8 cellular contexts compared by ENCODE assay signal in the genomic region with DNA sequence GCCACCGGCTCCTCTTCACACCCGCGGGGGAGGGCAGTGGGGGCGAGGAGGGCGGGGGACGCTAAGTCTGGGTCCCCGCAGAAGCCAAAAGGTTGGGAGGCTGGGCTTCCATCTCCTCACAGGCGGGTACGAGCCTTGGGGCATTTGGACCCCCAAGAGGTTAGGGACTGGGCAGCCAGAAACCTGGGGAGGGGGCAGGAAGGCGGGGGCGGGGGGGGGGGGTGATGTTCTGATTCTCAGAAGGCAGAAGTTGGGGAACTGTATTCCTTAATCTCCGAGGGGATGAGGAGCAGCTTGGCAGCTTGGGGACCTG. TPM values are rescaled to one million over a fixed set of nuclear protein-coding genes. Genes with fewer than 3 reads are reported as not detected.
DNase-seq lines count a peak whose midpoint lies in the region; ATAC-seq, FAIRE-seq and TF ChIP-seq lines count a peak whose summit lies in the region.

No MANE protein-coding gene starts in this region.

- H3K27ac ChIP-seq in dorsolateral prefrontal cortex: peak overlapping the region in 37 of 59 donors; percentile 11 to 86 (median 65)

- DNase-seq in BJ (ENCODE audit: low read depth) (no peak), NB4 (ENCODE audit: low read depth) (no peak), dorsolateral prefrontal cortex (no peak), NCI-H524 (lab: John Stamatoyannopoulos, UW) (no peak), H54 (ENCODE audit: insufficient read length, low spot score) (no peak), GM10248 (ENCODE audit: extremely low spot score) (no peak)
- DNase-seq in natural killer cell treated with Interleukin-12 subunit alpha and Interleukin-12 subunit beta and Interleukin-15 and Interleukin-18, amount 100 ng/mL, for 72 hours (ENCODE audit: low spot score): no peak

- ATAC-seq in natural killer cell treated with Interleukin-12 subunit alpha and Interleukin-12 subunit beta and Interleukin-15 and Interleukin-18, amount 100 ng/mL, for 72 hours: no peak
- no peak for ATAC-seq in GM18873 (IDR thresholded peaks at IDR 0.05; ENCODE audit: low FRiP score, unreplicated experiment)

- FAIRE-seq in H54 (lab: Jason Lieb, UNC): no peak

- H3K27ac Mint-ChIP-seq in natural killer cell treated with Interleukin-12 subunit alpha and Interleukin-12 subunit beta and Interleukin-15 and Interleukin-18, amount 100 ng/mL, for 72 hours: peak overlapping the region; percentile 84 to 98

- intact Hi-C loops in dorsolateral prefrontal cortex (cut with DNase I): no loop called here

- peaks cover 27% of the 10 kb centered on the region for H3K36me3 Mint-ChIP-seq in natural killer cell treated with Interleukin-12 subunit alpha and Interleukin-12 subunit beta and Interleukin-15 and Interleukin-18, amount 100 ng/mL, for 72 hours

- H3K36me3 ChIP-seq in BJ (ENCODE audit: control insufficient read depth, insufficient read depth, low read length): peaks cover 44% of the 10 kb centered on the region

- TF ChIP-seq POLR2A in NB4 (IDR thresholded peaks at IDR 0.05; ENCODE audit: extremely low read depth, insufficient read length): no peak
- no peak for TF ChIP-seq POLR2A in H54 (IDR thresholded peaks at IDR 0.05; ENCODE audit: low read depth, low read length)

- TF ChIP-seq CTCF in BJ (IDR thresholded peaks at IDR 0.05; ENCODE audit: insufficient read depth, low read depth, low read length): no peak
- TF ChIP-seq CTCF in NB4 (IDR thresholded peaks at IDR 0.05; ENCODE audit: low read depth, low read length): no peak
- no peak for TF ChIP-seq CTCF in dorsolateral prefrontal cortex (IDR thresholded peaks at IDR 0.05 in 54 of 56, conservative IDR thresholded peaks at IDR 0.05 in 2 of 56; ENCODE audit: low read depth in 1 of 56, partially characterized antibody in 56 of 56)
- TF ChIP-seq CTCF in GM10248 (IDR thresholded peaks at IDR 0.05; ENCODE audit: control extremely low read depth, extremely low read depth, low read depth, missing control alignments): no peak

- CTCF ChIA-PET in BJ (lab: Yijun Ruan, JAX): interaction anchor here (1.0 to 2.1 kb wide), 6 partner anchors 10 to 31 kb away, joined by 3 to 11 read pairs (median 3); no protein-coding TSS in a partner anchor
- CTCF ChIA-PET in GM10248 (lab: Yijun Ruan, JAX): interaction anchor here (1.1 to 6.0 kb wide), 5 partner anchors 13 to 66 kb away, joined by 3 to 57 read pairs (median 9); no protein-coding TSS in a partner anchor

- peak overlapping the region; percentile 98 for H3K4me3 Mint-ChIP-seq in natural killer cell treated with Interleukin-12 subunit alpha and Interleukin-12 subunit beta and Interleukin-15 and Interleukin-18, amount 100 ng/mL, for 72 hours

- H3K4me3 ChIP-seq in BJ (ENCODE audit: low read depth, low read length) (peak overlapping the region; percentile 44), NB4 (ENCODE audit: low read depth, low read length) (peak overlapping the region; percentile 43), dorsolateral prefrontal cortex (peak overlapping the region in 43 of 59 donors; percentile 7 to 68 (median 39))

- H3K27me3 Mint-ChIP-seq in natural killer cell treated with Interleukin-12 subunit alpha and Interleukin-12 subunit beta and Interleukin-15 and Interleukin-18, amount 100 ng/mL, for 72 hours: no peaks in the 10 kb centered on the region

- H3K27me3 ChIP-seq in BJ (ENCODE audit: control insufficient read depth, insufficient read depth, low read length) (no peaks in the 10 kb centered on the region), dorsolateral prefrontal cortex (peaks cover 0 to 2% (median 0%) of the 10 kb centered on the region in 45 donors)

- POLR2A ChIA-PET in BJ (lab: Charles Lee): interaction anchor here (0.5 kb wide), 1 partner anchor 8 kb away, joined by 9 read pairs; no protein-coding TSS in a partner anchor
- POLR2A ChIA-PET in GM10248 (lab: Yijun Ruan, JAX): interaction anchor here (0.6 to 1.4 kb wide), 2 partner anchors 11 to 17 kb away, joined by 4 to 10 read pairs; no protein-coding TSS in a partner anchor

- H3K4me1 Mint-ChIP-seq in natural killer cell treated with Interleukin-12 subunit alpha and Interleukin-12 subunit beta and Interleukin-15 and Interleukin-18, amount 100 ng/mL, for 72 hours (ENCODE audit: low read depth in 2 of 2): peaks cover 44 to 62% of the 10 kb centered on the region in 2 donors

- H3K9me3 Mint-ChIP-seq in natural killer cell treated with Interleukin-12 subunit alpha and Interleukin-12 subunit beta and Interleukin-15 and Interleukin-18, amount 100 ng/mL, for 72 hours: no peaks in the 10 kb centered on the region

RNA-seq across cellular contexts. Expression of a gene that starts 5.1 kb away (rescaled TPM):
- 5.0 and 9.1 TPM in 2 replicates for polyA plus RNA-seq in BJ (2011; rRNA removed)
- polyA minus RNA-seq in BJ (2011; rRNA and poly(A)+ RNA removed): 6.2 and 7.1 TPM in 2 replicates
- total RNA-seq in dorsolateral prefrontal cortex: 10 to 100 TPM in 70 of 120 experiments, 1 to 10 TPM in 50; 2.5 to 26.7 (median 10.7) TPM
- 100 to 1,000 TPM; 117 to 122 TPM for total RNA-seq in natural killer cell treated with Interleukin-12 subunit alpha and Interleukin-12 subunit beta and Interleukin-15 and Interleukin-18, amount 100 ng/mL, for 72 hours

RNA-seq across cellular contexts. Expression of a gene that starts 24.1 kb away (rescaled TPM):
- not detected in 2 replicates for polyA plus RNA-seq in BJ (2011; rRNA removed)
- not detected in 2 replicates for polyA minus RNA-seq in BJ (2011; rRNA and poly(A)+ RNA removed)
- under 1 TPM in 31 of 120 experiments, not detected in 89; 0.31 to 0.90 (median 0.44) TPM for total RNA-seq in dorsolateral prefrontal cortex
- total RNA-seq in natural killer cell treated with Interleukin-12 subunit alpha and Interleukin-12 subunit beta and Interleukin-15 and Interleukin-18, amount 100 ng/mL, for 72 hours: not detected

RNA-seq across cellular contexts. Expression of a gene that starts 54.6 kb away (rescaled TPM):
- polyA plus RNA-seq in BJ (2011; rRNA removed): not detected in 2 replicates
- not detected in 2 replicates for polyA minus RNA-seq in BJ (2011; rRNA and poly(A)+ RNA removed)
- total RNA-seq in dorsolateral prefrontal cortex: not detected
- not detected for total RNA-seq in natural killer cell treated with Interleukin-12 subunit alpha and Interleukin-12 subunit beta and Interleukin-15 and Interleukin-18, amount 100 ng/mL, for 72 hours

RNA-seq across cellular contexts. Expression of a gene that starts 55.3 kb away (rescaled TPM):
- 4.7 and 8.9 TPM in 2 replicates for polyA plus RNA-seq in BJ (2011; rRNA removed)
- polyA minus RNA-seq in BJ (2011; rRNA and poly(A)+ RNA removed): 2.1 and 6.3 TPM in 2 replicates
- 10 to 100 TPM in 119 of 120 experiments, 1 to 10 TPM in 1; 9.2 to 58.9 (median 22.6) TPM for total RNA-seq in dorsolateral prefrontal cortex
- not detected for total RNA-seq in natural killer cell treated with Interleukin-12 subunit alpha and Interleukin-12 subunit beta and Interleukin-15 and Interleukin-18, amount 100 ng/mL, for 72 hours

Comparison
In these comparisons a context has a peak if more than half of its experiments do, and no peak if none do; other contexts are left out.
1. RNA of a gene that starts 5.1 kb away (total RNA-seq): 117 to 122 TPM in natural killer cell treated with Interleukin-12 subunit alpha and Interleukin-12 subunit beta and Interleukin-15 and Interleukin-18, amount 100 ng/mL, for 72 hours; 2.5 to 26.7 TPM in dorsolateral prefrontal cortex; every median in the first group is over 4 times any median in the second.
2. Peak in every context shown above with its lines, with median percentiles within 50 percentile points of each other: H3K4me3 ChIP-seq.